Comparison of ENCODE assay signal across 29 cellular contexts in genomic region chr13:50936681-50937080, GRCh38. TPM values are rescaled to one million over a fixed set of nuclear protein-coding genes. Genes with fewer than 3 reads are reported as not detected.
DNase-seq lines count a peak whose midpoint lies in the region; ATAC-seq and TF ChIP-seq lines count a peak whose summit lies in the region.
"Had no signal": no experiment of that assay in that cellular context is flagged by ENCODE, and none has a peak within 500 bp of the region (broad histone marks: within the 10 kb centered on the region; RNA-seq: fewer than 3 reads in every experiment).

No MANE protein-coding gene starts in this region.

- no peaks in the 10 kb centered on the region for H3K27me3 Mint-ChIP-seq in neural crest cell (ENCODE audit: low read depth)
- H3K27me3 Mint-ChIP-seq: activated CD4-positive, alpha-beta memory T cell treated with anti-CD3 and anti-CD28 coated beads, Interleukin-2, amount 10 ng/mL, durations not matched to agents 7 days and 5 days; naive B cell had no signal

- no peak overlapping the region for H3K27ac ChIP-seq in brain microvascular endothelial cell
- H3K27ac ChIP-seq: esophagus muscularis mucosa, ovary, sigmoid colon, SJSA1 had no signal

- no peak for ATAC-seq in GM18519 (IDR thresholded peaks at IDR 0.05; ENCODE audit: low FRiP score, unreplicated experiment)
- ATAC-seq: PC-3, WTC11 had no signal

- no peaks in the 10 kb centered on the region for H3K36me3 ChIP-seq in brain microvascular endothelial cell (replicated peaks)
- H3K36me3 ChIP-seq: ovary had no signal

- no peak overlapping the region for H3K4me3 Mint-ChIP-seq in neural crest cell
- H3K4me3 Mint-ChIP-seq: activated CD4-positive, alpha-beta memory T cell treated with anti-CD3 and anti-CD28 coated beads, Interleukin-2, amount 10 ng/mL, durations not matched to agents 7 days and 5 days; H9; immature natural killer cell; WTC11 had no signal

- peaks cover 11% of the 10 kb centered on the region for H3K9me3 Mint-ChIP-seq in neural crest cell
- H3K9me3 Mint-ChIP-seq: immature natural killer cell had no signal

- H3K36me3 Mint-ChIP-seq in neural crest cell (ENCODE audit: low read depth): peaks cover 40% of the 10 kb centered on the region

- H3K4me1 Mint-ChIP-seq in neural crest cell: no peaks in the 10 kb centered on the region
- H3K4me1 Mint-ChIP-seq: activated CD4-positive, alpha-beta memory T cell treated with anti-CD3 and anti-CD28 coated beads, Interleukin-2, amount 10 ng/mL, durations not matched to agents 7 days and 5 days; H9; WTC11 had no signal

- no peak overlapping the region for H3K4me3 ChIP-seq in brain microvascular endothelial cell (ENCODE audit: low read depth, low read length)
- H3K4me3 ChIP-seq: esophagus muscularis mucosa, heart left ventricle, ovary, sigmoid colon, SJSA1, tibial nerve had no signal

- no peak for TF ChIP-seq CTCF in neural crest cell (conservative IDR thresholded peaks at IDR 0.05)
- TF ChIP-seq CTCF in brain microvascular endothelial cell (IDR thresholded peaks at IDR 0.05; ENCODE audit: low read depth, low read length, missing control alignments): no peak

- H3K27ac Mint-ChIP-seq in neural crest cell (ENCODE audit: unreplicated experiment): peak overlapping the region; percentile 91
- H3K27ac Mint-ChIP-seq: activated CD4-positive, alpha-beta memory T cell treated with anti-CD3 and anti-CD28 coated beads, Interleukin-2, amount 10 ng/mL, durations not matched to agents 7 days and 5 days; H9; naive B cell; WTC11 had no signal

- in situ Hi-C loops in brain microvascular endothelial cell (cut with HindIII; ENCODE audit: low pct_ligation_motif_present, low sequenced_read_pairs): no loop called here

- DNase-seq in GM03348 (ENCODE audit: low spot score) (peak; percentile 43), NOMO-1 treated with dmso at 0.1 percent for 144 hours (lab: John Stamatoyannopoulos, UW; ENCODE audit: unreplicated experiment) (peak; percentile 23), fibroblast of gingiva (ENCODE audit: low read depth) (peak; percentile 6), neural crest cell (ENCODE audit: low read depth, low spot score) (no peak), NCI-H128 (lab: John Stamatoyannopoulos, UW; ENCODE audit: unreplicated experiment) (no peak), HuH-7 (ENCODE audit: low spot score) (no peak), brain microvascular endothelial cell (no peak)
- DNase-seq: activated CD4-positive, alpha-beta memory T cell treated with anti-CD3 and anti-CD28 coated beads, Interleukin-2, amount 10 ng/mL, durations not matched to agents 7 days and 5 days; activated naive CD4-positive, alpha-beta T cell treated with Interleukin-2 at 50 U/mL for 16 hours; activated T-cell treated with anti-CD3 and anti-CD28 coated beads, Interleukin-2, amount 50 U/mL, for 1 hour; Caco-2; effector memory CD4-positive, alpha-beta T cell; H9; heart left ventricle; immature natural killer cell; naive B cell; NCI-H1048; NCI-H526; ovary; PC-3; sigmoid colon; stimulated activated CD4-positive, alpha-beta T cell treated with anti-CD3 and anti-CD28 coated beads, Interleukin-1b, Interleukin-23, amount 100 ng/mL, for 48 hours; stimulated activated naive CD4-positive, alpha-beta T cell treated with Interleukin-2 at 50 U/mL for 16 hours; T-helper 2 cell had no signal

- no peaks in the 10 kb centered on the region for H3K27me3 ChIP-seq in brain microvascular endothelial cell (replicated peaks)
- H3K27me3 ChIP-seq: esophagus muscularis mucosa, heart left ventricle, ovary, sigmoid colon, SJSA1, tibial nerve had no signal

RNA-seq across cellular contexts. Expression of gene RNASEH2B, which starts 27.1 kb away (rescaled TPM):
- total RNA-seq in neural crest cell: 53.2 and 55.2 TPM in 2 replicates

Comparison
In these comparisons a context has a peak if more than half of its experiments do, and no peak if none do; other contexts are left out.
1. DNase-seq: peak in GM03348 (single experiment), NOMO-1 treated with dmso at 0.1 percent for 144 hours (single experiment) and fibroblast of gingiva (single experiment); none in neural crest cell (single experiment), NCI-H128 (single experiment), HuH-7 (single experiment) and brain microvascular endothelial cell (single experiment).